16 cellular contexts compared by ENCODE assay signal in the genomic region with DNA sequence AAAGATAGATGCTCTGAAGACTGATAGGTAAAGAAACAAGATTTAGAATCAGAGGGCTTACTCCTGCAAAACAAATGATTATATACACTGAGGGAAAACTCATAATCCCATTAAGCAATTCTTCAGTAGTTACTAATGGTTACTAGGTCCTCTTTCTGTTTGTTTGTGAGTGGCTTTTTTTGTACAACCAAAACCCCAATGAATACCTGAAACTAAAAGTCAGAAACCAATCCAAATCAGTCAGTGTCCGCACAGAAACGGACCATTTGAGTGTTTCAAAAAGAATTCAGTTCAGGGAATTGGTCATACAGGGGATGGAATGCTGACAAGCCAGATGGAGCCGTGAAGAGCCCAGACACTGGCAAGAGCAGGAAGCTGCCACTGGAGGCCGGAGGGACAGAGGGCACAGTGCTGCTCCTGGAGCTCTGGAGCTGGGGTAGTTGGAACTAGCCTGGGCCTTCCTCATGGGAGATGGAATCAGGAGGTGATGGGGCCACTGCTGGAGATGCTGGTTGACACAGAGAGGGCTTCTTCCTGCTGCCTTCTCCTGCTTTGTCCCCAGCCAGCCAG. TPM values are rescaled to one million over a fixed set of nuclear protein-coding genes. Genes with fewer than 3 reads are reported as not detected.
DNase-seq lines count a peak whose midpoint lies in the region; ATAC-seq and TF ChIP-seq lines count a peak whose summit lies in the region.
"Had no signal": no experiment of that assay in that cellular context is flagged by ENCODE, and none has a peak within 500 bp of the region (broad histone marks: within the 10 kb centered on the region; RNA-seq: fewer than 3 reads in every experiment).

No MANE protein-coding gene starts in this region.

- H3K4me1 Mint-ChIP-seq in glutamatergic neuron (ENCODE audit: low read depth, unreplicated experiment) (peaks cover 29% of the 10 kb centered on the region), type B pancreatic cell (ENCODE audit: unreplicated experiment) (peaks cover 9% of the 10 kb centered on the region)

- TF ChIP-seq CTCF in glutamatergic neuron (IDR thresholded peaks at IDR 0.05; ENCODE audit: partially characterized antibody, unreplicated experiment) (no peak), type B pancreatic cell (conservative IDR thresholded peaks at IDR 0.05) (no peak)

- H3K36me3 Mint-ChIP-seq in glutamatergic neuron (ENCODE audit: unreplicated experiment) (no peaks in the 10 kb centered on the region), type B pancreatic cell (peaks cover 45% of the 10 kb centered on the region)
- H3K36me3 Mint-ChIP-seq: natural killer cell treated with Interleukin-12 subunit alpha and Interleukin-12 subunit beta and Interleukin-15 and Interleukin-18, amount 100 ng/mL, for 72 hours had no signal

- H3K9me3 Mint-ChIP-seq in glutamatergic neuron (ENCODE audit: unreplicated experiment) (no peaks in the 10 kb centered on the region), type B pancreatic cell (no peaks in the 10 kb centered on the region)
- H3K9me3 Mint-ChIP-seq: natural killer cell treated with Interleukin-12 subunit alpha and Interleukin-12 subunit beta and Interleukin-15 and Interleukin-18, amount 100 ng/mL, for 72 hours; stimulated activated naive CD8-positive, alpha-beta T cell treated with anti-CD3 and anti-CD28 coated beads, Interleukin-15, amount 100 ng/mL, for 72 hours had no signal

- no peaks in the 10 kb centered on the region for H3K27me3 Mint-ChIP-seq in glutamatergic neuron (ENCODE audit: unreplicated experiment)
- no peaks in the 10 kb centered on the region for H3K27me3 Mint-ChIP-seq in type B pancreatic cell
- H3K27me3 Mint-ChIP-seq: natural killer cell treated with Interleukin-12 subunit alpha and Interleukin-12 subunit beta and Interleukin-15 and Interleukin-18, amount 100 ng/mL, for 72 hours; stimulated activated naive CD8-positive, alpha-beta T cell treated with anti-CD3 and anti-CD28 coated beads, Interleukin-15, amount 100 ng/mL, for 72 hours had no signal

- DNase-seq in NCI-H82 treated with DMSO at 0.1 percent for 48 hours (lab: John Stamatoyannopoulos, UW; ENCODE audit: unreplicated experiment): peak; percentile 77
- no peak for DNase-seq in glutamatergic neuron
- no peak for DNase-seq in type B pancreatic cell (ENCODE audit: extremely low spot score, unreplicated experiment)
- no peak for DNase-seq in NCI-H2081 treated with DMSO at 0.1 percent for 48 hours (lab: John Stamatoyannopoulos, UW)
- no peak for DNase-seq in NOMO-1 treated with DMSO at 0.1 percent for 48 hours (lab: John Stamatoyannopoulos, UW; ENCODE audit: unreplicated experiment)
- DNase-seq in NK-92 (lab: John Stamatoyannopoulos, UW; ENCODE audit: unreplicated experiment): no peak
- DNase-seq: activated naive CD4-positive, alpha-beta T cell treated with anti-CD3 and anti-CD28 coated beads, Interleukin-2, amount 50 U/mL, for 16 hours; GDM1; left ventricle myocardium superior; NCI-H187 treated with DMSO at 0.1 percent for 48 hours; NCI-H748 treated with DMSO at 0.1 percent for 48 hours; right lobe of liver; SHP77 treated with DMSO at 0.1 percent for 48 hours; stimulated activated naive CD8-positive, alpha-beta T cell treated with anti-CD3 and anti-CD28 coated beads, Interleukin-15, amount 100 ng/mL, for 72 hours had no signal

- H3K4me3 Mint-ChIP-seq in glutamatergic neuron (ENCODE audit: unreplicated experiment) (no peak overlapping the region), type B pancreatic cell (no peak overlapping the region)
- H3K4me3 Mint-ChIP-seq: natural killer cell treated with Interleukin-12 subunit alpha and Interleukin-12 subunit beta and Interleukin-15 and Interleukin-18, amount 100 ng/mL, for 72 hours; stimulated activated naive CD8-positive, alpha-beta T cell treated with anti-CD3 and anti-CD28 coated beads, Interleukin-15, amount 100 ng/mL, for 72 hours had no signal

- peak overlapping the region; percentile 26 for H3K27ac Mint-ChIP-seq in glutamatergic neuron (ENCODE audit: unreplicated experiment)
- peak overlapping the region; percentile 54 for H3K27ac Mint-ChIP-seq in type B pancreatic cell
- H3K27ac Mint-ChIP-seq: natural killer cell treated with Interleukin-12 subunit alpha and Interleukin-12 subunit beta and Interleukin-15 and Interleukin-18, amount 100 ng/mL, for 72 hours; stimulated activated naive CD8-positive, alpha-beta T cell treated with anti-CD3 and anti-CD28 coated beads, Interleukin-15, amount 100 ng/mL, for 72 hours had no signal

- peak; percentile 39 for ATAC-seq in GM21515 (IDR thresholded peaks at IDR 0.05; ENCODE audit: unreplicated experiment)
- ATAC-seq: left ventricle myocardium superior; natural killer cell treated with Interleukin-12 subunit alpha and Interleukin-12 subunit beta and Interleukin-15 and Interleukin-18, amount 100 ng/mL, for 72 hours; stimulated activated naive CD8-positive, alpha-beta T cell treated with anti-CD3 and anti-CD28 coated beads, Interleukin-15, amount 100 ng/mL, for 72 hours had no signal

RNA-seq across cellular contexts. Expression of gene SETD7, which starts 31.9 kb away (rescaled TPM):
- 22.6 TPM for total RNA-seq in glutamatergic neuron (ENCODE audit: unreplicated experiment)
- total RNA-seq in type B pancreatic cell (ENCODE audit: low replicate concordance): 17.0 and 28.2 TPM in 2 replicates
